Comparison of ENCODE assay signal across 21 cellular contexts in genomic region chr6:7418238-7418905, GRCh38. TPM values are rescaled to one million over a fixed set of nuclear protein-coding genes. Genes with fewer than 3 reads are reported as not detected.
DNase-seq lines count a peak whose midpoint lies in the region; ATAC-seq and TF ChIP-seq lines count a peak whose summit lies in the region.
"Had no signal": no experiment of that assay in that cellular context is flagged by ENCODE, and none has a peak within 500 bp of the region (broad histone marks: within the 10 kb centered on the region; RNA-seq: fewer than 3 reads in every experiment).

No MANE protein-coding gene starts in this region.

- no peak overlapping the region for H3K9ac ChIP-seq in DND-41 (ENCODE audit: low read depth, low read length)

- H3K4me1 ChIP-seq in DND-41 (ENCODE audit: insufficient read depth, low read length) (no peaks in the 10 kb centered on the region), SJCRH30 (no peaks in the 10 kb centered on the region; the same call in 1 of the 2 replicates), esophagus muscularis mucosa (no peaks in the 10 kb centered on the region)
- H3K4me1 ChIP-seq: tibial artery had no signal

- H3K4me3 Mint-ChIP-seq in nephron progenitor cell, result no peak overlapping the region
- no peak overlapping the region for H3K4me3 Mint-ChIP-seq in stimulated activated effector memory CD8-positive, alpha-beta T cell treated with anti-CD3 and anti-CD28 coated beads, Interleukin-12 subunit alpha, Interleukin-12 subunit beta, amount 100 ng/mL, for 72 hours
- H3K4me3 Mint-ChIP-seq: activated B cell treated with CpG ODN at 0.5 μM for 24 hours; activated T-helper 17 cell treated with anti-CD3 and anti-CD28 coated beads, Interleukin-2, amount 50 U/mL, for 72 hours; B cell; naive thymus-derived CD8-positive, alpha-beta T cell had no signal

- H3K4me2 ChIP-seq in DND-41 (ENCODE audit: insufficient read depth, low read length), result no peak overlapping the region
- H3K4me2 ChIP-seq: PC-9 had no signal

- no peak for TF ChIP-seq CTCF in DND-41 (IDR thresholded peaks at IDR 0.05; ENCODE audit: borderline replicate concordance, extremely low read depth, low read length, poor library complexity, severe bottlenecking)
- TF ChIP-seq CTCF in epithelial cell of esophagus (IDR thresholded peaks at IDR 0.05; ENCODE audit: insufficient read depth, low read depth, low read length, missing control alignments), result no peak
- no peak for TF ChIP-seq CTCF in nephron progenitor cell (IDR thresholded peaks at IDR 0.05)
- TF ChIP-seq CTCF in esophagus muscularis mucosa (IDR thresholded peaks at IDR 0.05), result no peak

- DNase-seq in DND-41 (no peak), SJCRH30 (peak in 1 of 2 experiments; percentile 40), epithelial cell of esophagus (ENCODE audit: low read depth) (peak; percentile 85), nephron progenitor cell (no peak), activated gamma-delta T cell (lab: John Stamatoyannopoulos, UW) (no peak), esophagus muscularis mucosa (ENCODE audit: extremely low spot score) (no peak)
- DNase-seq in stimulated activated effector memory CD8-positive, alpha-beta T cell treated with anti-CD3 and anti-CD28 coated beads, Interleukin-12 subunit alpha, Interleukin-12 subunit beta, amount 100 ng/mL, for 72 hours (ENCODE audit: low spot score in 2 of 2), result no peak
- no peak for DNase-seq in activated naive CD4-positive, alpha-beta T cell treated with anti-CD3 and anti-CD28 coated beads, Interleukin-2, amount 50 U/mL, for 72 hours (ENCODE audit: low spot score in 2 of 2)
- DNase-seq: activated B cell treated with CpG ODN at 0.5 μM for 24 hours; anterior cingulate cortex; KG1; naive thymus-derived CD8-positive, alpha-beta T cell; NCI-H1105; NCI-H69; PC-9; stimulated activated naive CD4-positive, alpha-beta T cell; tibial artery had no signal

- H3K27me3 ChIP-seq in DND-41 (ENCODE audit: insufficient read depth, low read length, poor library complexity), result no peaks in the 10 kb centered on the region
- no peaks in the 10 kb centered on the region for H3K27me3 ChIP-seq in SJCRH30
- no peaks in the 10 kb centered on the region for H3K27me3 ChIP-seq in esophagus muscularis mucosa
- H3K27me3 ChIP-seq: tibial artery had no signal

- peaks cover 36% of the 10 kb centered on the region for H3K4me1 Mint-ChIP-seq in nephron progenitor cell
- H3K4me1 Mint-ChIP-seq in stimulated activated effector memory CD8-positive, alpha-beta T cell treated with anti-CD3 and anti-CD28 coated beads, Interleukin-12 subunit alpha, Interleukin-12 subunit beta, amount 100 ng/mL, for 72 hours, result no peaks in the 10 kb centered on the region
- H3K4me1 Mint-ChIP-seq: activated B cell treated with CpG ODN at 0.5 μM for 24 hours; activated T-helper 17 cell treated with anti-CD3 and anti-CD28 coated beads, Interleukin-2, amount 50 U/mL, for 72 hours; B cell had no signal

- TF ChIP-seq POLR2A in esophagus muscularis mucosa (IDR thresholded peaks at IDR 0.05; ENCODE audit: low read depth), result no peak

- TF ChIP-seq EP300 in esophagus muscularis mucosa (IDR thresholded peaks at IDR 0.05), result no peak

- no peaks in the 10 kb centered on the region for H4K20me1 ChIP-seq in DND-41 (ENCODE audit: insufficient read depth, low read length)

- H3K9me3 Mint-ChIP-seq in nephron progenitor cell, result no peaks in the 10 kb centered on the region
- no peaks in the 10 kb centered on the region for H3K9me3 Mint-ChIP-seq in stimulated activated effector memory CD8-positive, alpha-beta T cell treated with anti-CD3 and anti-CD28 coated beads, Interleukin-12 subunit alpha, Interleukin-12 subunit beta, amount 100 ng/mL, for 72 hours
- H3K9me3 Mint-ChIP-seq in activated naive CD4-positive, alpha-beta T cell treated with anti-CD3 and anti-CD28 coated beads, Interleukin-2, amount 50 U/mL, for 72 hours, result no peaks in the 10 kb centered on the region
- H3K9me3 Mint-ChIP-seq: activated B cell treated with CpG ODN at 0.5 μM for 24 hours; activated T-helper 17 cell treated with anti-CD3 and anti-CD28 coated beads, Interleukin-2, amount 50 U/mL, for 72 hours; naive thymus-derived CD8-positive, alpha-beta T cell had no signal

- 78% methylated on average over 6 of the region's 6 CpGs for WGBS in esophagus muscularis mucosa

- H3K79me2 ChIP-seq in DND-41 (ENCODE audit: insufficient read depth, low read length), result no peaks in the 10 kb centered on the region

- peaks cover 48% of the 10 kb centered on the region for H3K36me3 Mint-ChIP-seq in nephron progenitor cell (ENCODE audit: low read depth)
- peaks cover 58% of the 10 kb centered on the region for H3K36me3 Mint-ChIP-seq in stimulated activated effector memory CD8-positive, alpha-beta T cell treated with anti-CD3 and anti-CD28 coated beads, Interleukin-12 subunit alpha, Interleukin-12 subunit beta, amount 100 ng/mL, for 72 hours
- H3K36me3 Mint-ChIP-seq in activated naive CD4-positive, alpha-beta T cell treated with anti-CD3 and anti-CD28 coated beads, Interleukin-2, amount 50 U/mL, for 72 hours, result peaks cover 22 to 31% of the 10 kb centered on the region in 2 donors

- H3K36me3 ChIP-seq in DND-41 (ENCODE audit: insufficient read depth, low read length) (peaks cover 54% of the 10 kb centered on the region), SJCRH30 (peaks cover 19% of the 10 kb centered on the region; the same call in 1 of the 2 replicates), esophagus muscularis mucosa (peaks cover 39 to 62% (median 53%) of the 10 kb centered on the region in 4 donors)

- intact Hi-C loops in esophagus muscularis mucosa (cut with DNase I), result no loop called here

- peak overlapping the region; percentile 82 for H3K27ac Mint-ChIP-seq in nephron progenitor cell
- H3K27ac Mint-ChIP-seq in stimulated activated effector memory CD8-positive, alpha-beta T cell treated with anti-CD3 and anti-CD28 coated beads, Interleukin-12 subunit alpha, Interleukin-12 subunit beta, amount 100 ng/mL, for 72 hours, result no peak overlapping the region
- H3K27ac Mint-ChIP-seq in activated naive CD4-positive, alpha-beta T cell treated with anti-CD3 and anti-CD28 coated beads, Interleukin-2, amount 50 U/mL, for 72 hours, result peak overlapping the region in 1 of 2 donors; percentile 10
- H3K27ac Mint-ChIP-seq: activated B cell treated with CpG ODN at 0.5 μM for 24 hours; activated T-helper 17 cell treated with anti-CD3 and anti-CD28 coated beads, Interleukin-2, amount 50 U/mL, for 72 hours; B cell had no signal

- H3K27ac ChIP-seq in DND-41 (ENCODE audit: low read length) (no peak overlapping the region), SJCRH30 (peak overlapping the region; percentile 43), esophagus muscularis mucosa (replicated peaks in 1 of 4) (no peak overlapping the region)
- H3K27ac ChIP-seq: PC-9, tibial artery had no signal

- 0 out of 3 replicates have a peak, but pooled peaks have one; percentile 19 for ATAC-seq in DND-41 (ENCODE audit: insufficient read depth, low read depth)
- ATAC-seq in stimulated activated effector memory CD8-positive, alpha-beta T cell treated with anti-CD3 and anti-CD28 coated beads, Interleukin-12 subunit alpha, Interleukin-12 subunit beta, amount 100 ng/mL, for 72 hours, result no peak
- ATAC-seq in activated naive CD4-positive, alpha-beta T cell treated with anti-CD3 and anti-CD28 coated beads, Interleukin-2, amount 50 U/mL, for 72 hours, result no peak
- ATAC-seq: activated T-helper 17 cell treated with anti-CD3 and anti-CD28 coated beads, Interleukin-2, amount 50 U/mL, for 72 hours; naive thymus-derived CD8-positive, alpha-beta T cell had no signal

- H3K27me3 Mint-ChIP-seq in nephron progenitor cell (ENCODE audit: low read depth, poor library complexity), result peaks cover 3% of the 10 kb centered on the region
- H3K27me3 Mint-ChIP-seq: activated B cell treated with CpG ODN at 0.5 μM for 24 hours; activated T-helper 17 cell treated with anti-CD3 and anti-CD28 coated beads, Interleukin-2, amount 50 U/mL, for 72 hours; B cell; naive thymus-derived CD8-positive, alpha-beta T cell had no signal

- H3K4me3 ChIP-seq in DND-41 (ENCODE audit: low read depth in 1 of 2, low read length in 2 of 2) (no peak overlapping the region), SJCRH30 (no peak overlapping the region), epithelial cell of esophagus (ENCODE audit: low read length) (no peak overlapping the region), esophagus muscularis mucosa (no peak overlapping the region)
- H3K4me3 ChIP-seq: lung, PC-9, tibial artery had no signal

- no peak overlapping the region for H2AFZ ChIP-seq in DND-41 (ENCODE audit: low read depth, low read length)
- H2AFZ ChIP-seq: PC-9 had no signal

- H3K9me3 ChIP-seq in DND-41 (ENCODE audit: insufficient read depth, low read length, severe bottlenecking) (no peaks in the 10 kb centered on the region), SJCRH30 (replicated peaks) (no peaks in the 10 kb centered on the region), esophagus muscularis mucosa (no peaks in the 10 kb centered on the region)
- H3K9me3 ChIP-seq: tibial artery had no signal

RNA-seq across cellular contexts. Expression of gene RIOK1, which starts 28.8 kb away (rescaled TPM):
- 17.8 and 21.3 TPM in 2 replicates for total RNA-seq in SJCRH30 (2014; rRNA removed; shearing (Covaris generic))
- 10 to 100 TPM; 35.8 to 36.5 TPM for total RNA-seq in activated naive CD4-positive, alpha-beta T cell treated with anti-CD3 and anti-CD28 coated beads, Interleukin-2, amount 50 U/mL, for 72 hours
- total RNA-seq in esophagus muscularis mucosa, result 10 to 100 TPM; 14.1 to 20.2 (median 17.5) TPM

RNA-seq across cellular contexts. Expression of gene CAGE1, which starts 28.8 kb away (rescaled TPM):
- 0.16 TPM in 1 of 2 replicates, not detected in the other for total RNA-seq in SJCRH30 (2014; rRNA removed; shearing (Covaris generic))
- under 1 TPM in 1 of 2 donors, not detected in 1; 0.30 TPM for total RNA-seq in activated naive CD4-positive, alpha-beta T cell treated with anti-CD3 and anti-CD28 coated beads, Interleukin-2, amount 50 U/mL, for 72 hours
- total RNA-seq in esophagus muscularis mucosa, result not detected
- total RNA-seq: H4 had no signal
